ENCODE assay signal across 20 cellular contexts in genomic region chr9:5354184-5354583, GRCh38. TPM values are rescaled to one million over a fixed set of nuclear protein-coding genes. Genes with fewer than 3 reads are reported as not detected.
"Had no signal": no experiment of that assay in that cellular context is flagged by ENCODE, and none has a peak within 500 bp of the region (broad histone marks: within the 10 kb centered on the region; RNA-seq: fewer than 3 reads in every experiment).

No MANE protein-coding gene starts in this region.

- H3K9me3 ChIP-seq: gastrocnemius medialis, suprapubic skin, vagina had no signal

- H3K27me3 ChIP-seq: dorsolateral prefrontal cortex, gastrocnemius medialis, left lung, ovary, suprapubic skin, transverse colon, vagina had no signal

- H3K36me3 ChIP-seq: gastrocnemius medialis, ovary, transverse colon, WERI-Rb-1 had no signal

- H3K4me1 ChIP-seq: left lung, psoas muscle, suprapubic skin, vagina had no signal

- H3K4me3 Mint-ChIP-seq: endodermal cell; stimulated activated naive CD8-positive, alpha-beta T cell treated with anti-CD3 and anti-CD28 coated beads, Interleukin-15, Interleukin-2, amounts not matched to agents 100 ng/mL and 50 ng/mL, for 24 hours had no signal

- H3K27me3 Mint-ChIP-seq: stimulated activated naive CD8-positive, alpha-beta T cell treated with anti-CD3 and anti-CD28 coated beads, Interleukin-15, Interleukin-2, amounts not matched to agents 100 ng/mL and 50 ng/mL, for 24 hours had no signal

- H3K27ac Mint-ChIP-seq: endodermal cell; stimulated activated naive CD8-positive, alpha-beta T cell treated with anti-CD3 and anti-CD28 coated beads, Interleukin-15, Interleukin-2, amounts not matched to agents 100 ng/mL and 50 ng/mL, for 24 hours had no signal

- H3K9me3 Mint-ChIP-seq: endodermal cell had no signal

- DNase-seq: activated CD4-positive, alpha-beta T cell treated with anti-CD3 and anti-CD28 coated beads for 1 hour; activated naive CD4-positive, alpha-beta T cell treated with Interleukin-2 at 50 U/mL for 16 hours; amygdala; dorsolateral prefrontal cortex; endodermal cell; erythroblast; gastrocnemius medialis; head of caudate nucleus; left lung; ovary; psoas muscle; right cardiac atrium; transverse colon; WERI-Rb-1 had no signal

- H3K27ac ChIP-seq: dorsolateral prefrontal cortex, gastrocnemius medialis, left lung, ovary, psoas muscle, suprapubic skin, transverse colon, vagina, WERI-Rb-1 had no signal

- ATAC-seq: gastrocnemius medialis, left lung, psoas muscle, right cardiac atrium had no signal

- H3K4me3 ChIP-seq: dorsolateral prefrontal cortex, gastrocnemius medialis, left lung, ovary, psoas muscle, suprapubic skin, transverse colon, vagina had no signal

RNA-seq across cellular contexts. Expression of gene RLN1, which starts 14.5 kb away (rescaled TPM):
- total RNA-seq: gastrocnemius medialis, kidney epithelial cell, lung microvascular endothelial cell, suprapubic skin, vagina had no signal

RNA-seq across cellular contexts. Expression of gene RLN2, which starts 49.7 kb away (rescaled TPM):
- total RNA-seq: gastrocnemius medialis, psoas muscle, skeletal muscle tissue, suprapubic skin, transverse colon, vagina had no signal
